Comparison of ENCODE assay signal across 12 cellular contexts in the genomic region with DNA sequence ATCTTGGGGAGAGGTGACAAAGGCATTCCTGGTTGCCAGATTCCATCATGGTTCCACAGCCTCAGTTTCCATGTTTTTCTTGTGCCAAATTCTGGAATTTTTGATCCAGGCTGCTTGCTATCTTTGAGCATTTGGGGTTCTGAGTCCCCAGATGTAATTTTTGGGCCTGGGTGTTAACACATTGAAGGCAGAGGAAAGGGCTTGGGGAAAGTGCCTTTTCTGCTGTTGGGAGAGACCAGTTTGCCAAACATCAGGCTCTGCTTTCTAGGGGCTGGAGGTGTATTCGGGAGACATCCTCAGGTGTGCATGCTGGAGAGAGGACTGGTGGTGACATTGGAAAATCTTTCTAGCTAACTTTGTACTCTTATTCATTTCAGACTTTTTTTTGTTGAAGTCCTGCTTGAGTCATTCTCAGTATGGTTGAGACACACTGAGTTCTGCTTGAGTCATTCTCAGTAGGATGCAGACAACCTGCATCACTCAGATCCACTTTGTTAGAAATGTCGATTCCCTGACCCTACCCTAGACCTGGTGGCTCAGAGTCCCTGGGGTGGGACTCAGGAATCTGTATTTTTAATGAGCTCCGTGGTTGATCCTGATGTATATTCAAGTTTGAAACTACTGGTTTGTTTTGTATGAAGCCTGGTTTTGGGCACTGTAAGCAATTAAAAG.
DNase-seq lines count a peak whose midpoint lies in the region; ATAC-seq and TF ChIP-seq lines count a peak whose summit lies in the region.
"Had no signal": no experiment of that assay in that cellular context is flagged by ENCODE, and none has a peak within 500 bp of the region (broad histone marks: within the 10 kb centered on the region; RNA-seq: fewer than 3 reads in every experiment).

No MANE protein-coding gene starts in this region.

- no peak overlapping the region for H3K9ac ChIP-seq in smooth muscle cell (ENCODE audit: low read depth)

- intact Hi-C loops in PC-9 (cut with micrococcal nuclease; ENCODE audit: unreplicated experiment) (no loop called here), sciatic nerve (cut with DNase I) (no loop called here)

- H3K4me2 ChIP-seq in PC-9: peak overlapping the region; percentile 25; the same call in 1 of the 2 replicates
- peak overlapping the region; percentile 20 for H3K4me2 ChIP-seq in smooth muscle cell

- no peaks in the 10 kb centered on the region for H3K9me3 ChIP-seq in PC-9 (ENCODE audit: insufficient read depth, low read depth)
- H3K9me3 ChIP-seq in smooth muscle cell (replicated peaks; ENCODE audit: low read depth): no peaks in the 10 kb centered on the region

- H2AFZ ChIP-seq in PC-9 (no peak overlapping the region), smooth muscle cell (ENCODE audit: low read depth) (no peak overlapping the region)

- no peaks in the 10 kb centered on the region for H3K9me2 ChIP-seq in PC-9 (ENCODE audit: insufficient read depth)

- ATAC-seq in GM21786 (IDR thresholded peaks at IDR 0.05; ENCODE audit: unreplicated experiment) (peak; percentile 43), sciatic nerve (no peak)

- peak in 1 of 2 experiments; percentile 62 for DNase-seq in PC-9
- peak; percentile 80 for DNase-seq in epithelial cell of proximal tubule (ENCODE audit: low read depth)
- no peak for DNase-seq in smooth muscle cell (lab: John Stamatoyannopoulos, UW; ENCODE audit: unreplicated experiment)
- no peak for DNase-seq in NCI-H748 treated with DMSO at 0.1 percent for 48 hours (lab: John Stamatoyannopoulos, UW)
- no peak for DNase-seq in sciatic nerve (ENCODE audit: low spot score)
- DNase-seq in NCI-H2171 treated with DMSO at 0.1 percent for 48 hours (lab: John Stamatoyannopoulos, UW): no peak
- DNase-seq: activated CD4-positive, alpha-beta memory T cell treated with anti-CD3 and anti-CD28 coated beads, Interleukin-2, amount 10 ng/mL, durations not matched to agents 7 days and 5 days; activated gamma-delta T cell treated with Interleukin-2 at 50 U/mL for 16 hours; caudate nucleus; NCI-H1092; small intestine had no signal

- H3K4me3 ChIP-seq in PC-9 (no peak overlapping the region), epithelial cell of proximal tubule (ENCODE audit: low read depth, low read length) (no peak overlapping the region), smooth muscle cell (no peak overlapping the region)

- CTCF ChIA-PET in PC-9 (lab: Charles Lee): no interaction called here

- H3K27me3 ChIP-seq in PC-9 (ENCODE audit: insufficient read depth, low read depth) (no peaks in the 10 kb centered on the region), smooth muscle cell (ENCODE audit: low read depth) (peaks cover 3% of the 10 kb centered on the region)

- TF ChIP-seq CTCF in PC-9 (conservative IDR thresholded peaks at IDR 0.05) (no peak), epithelial cell of proximal tubule (conservative IDR thresholded peaks at IDR 0.05; ENCODE audit: low read depth, low read length) (no peak), smooth muscle cell (IDR thresholded peaks at IDR 0.05; ENCODE audit: borderline replicate concordance, insufficient read depth, poor library complexity, severe bottlenecking) (no peak)

- H3F3A ChIP-seq in PC-9 (ENCODE audit: insufficient read depth, low read depth) (peaks cover 11% of the 10 kb centered on the region; the same call in 1 of the 2 replicates), smooth muscle cell (ENCODE audit: low read depth) (no peaks in the 10 kb centered on the region)

- no peaks in the 10 kb centered on the region for H3K36me3 ChIP-seq in PC-9 (ENCODE audit: low read depth)
- H3K36me3 ChIP-seq in smooth muscle cell (ENCODE audit: low read depth): no peaks in the 10 kb centered on the region

- POLR2A ChIA-PET in PC-9 (lab: Charles Lee; ENCODE audit: unreplicated experiment): no interaction called here

- H3K79me2 ChIP-seq in PC-9 (ENCODE audit: low read depth) (no peaks in the 10 kb centered on the region), smooth muscle cell (ENCODE audit: low read depth) (no peaks in the 10 kb centered on the region)

- H4K20me1 ChIP-seq in PC-9 (ENCODE audit: insufficient read depth): no peaks in the 10 kb centered on the region
- no peaks in the 10 kb centered on the region for H4K20me1 ChIP-seq in smooth muscle cell (ENCODE audit: low read depth)

- H3K4me1 ChIP-seq in PC-9 (replicated peaks; ENCODE audit: insufficient read depth): peaks cover 34% of the 10 kb centered on the region
- H3K4me1 ChIP-seq in smooth muscle cell (ENCODE audit: low read depth): peaks cover 4% of the 10 kb centered on the region

- 63% methylated on average over 3 of the region's 3 CpGs for WGBS in smooth muscle cell (ENCODE audit: low lambda C conversion rate)

- H3K27ac ChIP-seq in PC-9 (no peak overlapping the region; the same call in 1 of the 2 replicates), smooth muscle cell (ENCODE audit: low read depth) (peak overlapping the region; percentile 2)

- no TSS peak for BruUV-seq in PC-9 (replicated peaks; lab: Mats Ljungman, UMichigan)
